12 cellular contexts compared by ENCODE assay signal in the genomic region with DNA sequence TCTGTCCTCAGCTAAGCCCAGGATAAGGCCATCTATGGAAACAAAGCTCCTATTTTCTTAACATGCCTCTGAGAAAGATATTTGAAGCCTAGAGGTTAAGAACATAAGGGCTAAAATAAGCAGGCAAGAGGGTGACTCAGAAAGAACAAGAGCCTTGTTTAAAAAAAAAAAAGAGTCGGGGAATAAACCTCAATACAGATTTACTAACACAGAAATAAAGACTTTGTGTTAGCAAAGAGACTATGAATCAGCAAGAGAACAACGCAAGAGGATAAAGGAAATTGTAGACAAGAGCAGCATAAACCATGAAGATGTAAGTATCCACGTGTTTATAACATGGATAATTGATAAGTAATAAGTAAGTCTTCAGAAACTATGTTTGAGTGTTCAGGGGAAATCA. TPM values are rescaled to one million over a fixed set of nuclear protein-coding genes. Genes with fewer than 3 reads are reported as not detected.
DNase-seq lines count a peak whose midpoint lies in the region; ATAC-seq and TF ChIP-seq lines count a peak whose summit lies in the region.
"Had no signal": no experiment of that assay in that cellular context is flagged by ENCODE, and none has a peak within 500 bp of the region (broad histone marks: within the 10 kb centered on the region; RNA-seq: fewer than 3 reads in every experiment).

No MANE protein-coding gene starts in this region.

- no peaks in the 10 kb centered on the region for H3K27me3 Mint-ChIP-seq in T-helper 1 cell treated with Interleukin-12 subunit alpha and Interleukin-12 subunit beta and Interleukin-4 antibody, amounts not matched to agents 30 μg/mL and 1 μg/mL, for 36 hours (ENCODE audit: low read depth)
- H3K27me3 Mint-ChIP-seq in T-helper 17 cell = no peaks in the 10 kb centered on the region
- no peaks in the 10 kb centered on the region for H3K27me3 Mint-ChIP-seq in stimulated activated memory B cell treated with anti-CD40 and anti-IgM and Interleukin-4, amounts not matched to agents 10 μg/mL and 1 μg/mL and 100 μg/mL, for 72 hours
- H3K27me3 Mint-ChIP-seq: B cell, IgD-negative memory B cell had no signal

- ATAC-seq in T-helper 17 cell (no peak), HG02588 (IDR thresholded peaks at IDR 0.05; ENCODE audit: unreplicated experiment) (no peak)
- no peak for ATAC-seq in stimulated activated memory B cell treated with anti-CD40 and anti-IgM and Interleukin-4, amounts not matched to agents 10 μg/mL and 1 μg/mL and 100 μg/mL, for 72 hours

- TF ChIP-seq EP300 in transverse colon (IDR thresholded peaks at IDR 0.05; ENCODE audit: low read depth) = no peak

- H4K20me1 ChIP-seq in fibroblast of lung (ENCODE audit: control insufficient read depth, extremely low read depth, insufficient read depth, low read length) = no peaks in the 10 kb centered on the region

- H3K4me1 ChIP-seq in fibroblast of lung (ENCODE audit: control insufficient read depth, extremely low read depth, insufficient read depth, low read length) (no peaks in the 10 kb centered on the region), transverse colon (peaks cover 10 to 38% (median 22%) of the 10 kb centered on the region in 4 donors)

- H3K4me3 ChIP-seq in fibroblast of lung (replicated peaks in 1 of 4; ENCODE audit: control extremely low read depth in 1 of 4, insufficient read depth in 1 of 4, low read depth in 3 of 4, low read length in 4 of 4) (no peak overlapping the region), transverse colon (no peak overlapping the region)

- H3K36me3 ChIP-seq in fibroblast of lung (ENCODE audit: control insufficient read depth, insufficient read depth, low read length) (no peaks in the 10 kb centered on the region), transverse colon (no peaks in the 10 kb centered on the region)

- no peak overlapping the region for H3K9ac ChIP-seq in fibroblast of lung (ENCODE audit: insufficient read depth, low read length)

- no peaks in the 10 kb centered on the region for H3K9me3 Mint-ChIP-seq in T-helper 1 cell treated with Interleukin-12 subunit alpha and Interleukin-12 subunit beta and Interleukin-4 antibody, amounts not matched to agents 30 μg/mL and 1 μg/mL, for 36 hours
- H3K9me3 Mint-ChIP-seq in stimulated activated memory B cell treated with anti-CD40 and anti-IgM and Interleukin-4, amounts not matched to agents 10 μg/mL and 1 μg/mL and 100 μg/mL, for 72 hours = peaks cover 4% of the 10 kb centered on the region
- H3K9me3 Mint-ChIP-seq: IgD-negative memory B cell had no signal

- no peak for TF ChIP-seq POLR2A in transverse colon (IDR thresholded peaks at IDR 0.05)

- in situ Hi-C loops in transverse colon (cut with MboI; ENCODE audit: low pct_ligation_motif_present in 1 of 4, low pct_unique_long_range_greater_than_20kb in 1 of 4, low sequenced_read_pairs in 3 of 4) = no loop called here

- no peak overlapping the region for H2AFZ ChIP-seq in fibroblast of lung (ENCODE audit: low read length)

- H3K4me1 Mint-ChIP-seq in T-helper 1 cell treated with Interleukin-12 subunit alpha and Interleukin-12 subunit beta and Interleukin-4 antibody, amounts not matched to agents 30 μg/mL and 1 μg/mL, for 36 hours (ENCODE audit: low read depth) = peaks cover 69% of the 10 kb centered on the region
- H3K4me1 Mint-ChIP-seq in T-helper 17 cell = peaks cover 56% of the 10 kb centered on the region
- H3K4me1 Mint-ChIP-seq in stimulated activated memory B cell treated with anti-CD40 and anti-IgM and Interleukin-4, amounts not matched to agents 10 μg/mL and 1 μg/mL and 100 μg/mL, for 72 hours = peaks cover 53% of the 10 kb centered on the region

- WGBS in transverse colon (ENCODE audit: low coverage in 1 of 2), 2 donors = 73 to 87% methylated on average over 3 of the region's 3 CpGs

- peak overlapping the region; percentile 46 for H3K27ac Mint-ChIP-seq in T-helper 1 cell treated with Interleukin-12 subunit alpha and Interleukin-12 subunit beta and Interleukin-4 antibody, amounts not matched to agents 30 μg/mL and 1 μg/mL, for 36 hours
- H3K27ac Mint-ChIP-seq in T-helper 17 cell = peak overlapping the region; percentile 93
- peak overlapping the region; percentile 70 for H3K27ac Mint-ChIP-seq in stimulated activated memory B cell treated with anti-CD40 and anti-IgM and Interleukin-4, amounts not matched to agents 10 μg/mL and 1 μg/mL and 100 μg/mL, for 72 hours
- H3K27ac Mint-ChIP-seq: B cell, IgD-negative memory B cell had no signal

- H3K36me3 Mint-ChIP-seq in T-helper 1 cell treated with Interleukin-12 subunit alpha and Interleukin-12 subunit beta and Interleukin-4 antibody, amounts not matched to agents 30 μg/mL and 1 μg/mL, for 36 hours (ENCODE audit: low read depth) = peaks cover 24% of the 10 kb centered on the region
- H3K36me3 Mint-ChIP-seq in T-helper 17 cell (ENCODE audit: low read depth) = peaks cover 5% of the 10 kb centered on the region
- peaks cover 13% of the 10 kb centered on the region for H3K36me3 Mint-ChIP-seq in stimulated activated memory B cell treated with anti-CD40 and anti-IgM and Interleukin-4, amounts not matched to agents 10 μg/mL and 1 μg/mL and 100 μg/mL, for 72 hours

- no peaks in the 10 kb centered on the region for H3K79me2 ChIP-seq in fibroblast of lung (ENCODE audit: control insufficient read depth, insufficient read depth, low read length)

- DNase-seq in T-helper 1 cell (no peak), T-helper 17 cell (no peak), fibroblast of lung (ENCODE audit: low read depth in 2 of 2) (peak; percentile 81 to 93), transverse colon (no peak)
- no peak for DNase-seq in stimulated activated naive CD4-positive, alpha-beta T cell (lab: John Stamatoyannopoulos, UW)
- DNase-seq: central memory CD4-positive, alpha-beta T cell had no signal

- no peak overlapping the region for H3K4me2 ChIP-seq in fibroblast of lung (ENCODE audit: extremely low read depth, insufficient read depth, low read length)

- intact Hi-C loops in transverse colon (cut with DNase I; ENCODE audit: low total_unique reads) = no loop called here

- no peak overlapping the region for H3K4me3 Mint-ChIP-seq in T-helper 1 cell treated with Interleukin-12 subunit alpha and Interleukin-12 subunit beta and Interleukin-4 antibody, amounts not matched to agents 30 μg/mL and 1 μg/mL, for 36 hours
- peak overlapping the region; percentile 53 for H3K4me3 Mint-ChIP-seq in T-helper 17 cell
- H3K4me3 Mint-ChIP-seq in stimulated activated memory B cell treated with anti-CD40 and anti-IgM and Interleukin-4, amounts not matched to agents 10 μg/mL and 1 μg/mL and 100 μg/mL, for 72 hours = no peak overlapping the region
- H3K4me3 Mint-ChIP-seq: B cell had no signal

- no peak for TF ChIP-seq CTCF in fibroblast of lung (conservative IDR thresholded peaks at IDR 0.05 in 1 of 2, IDR thresholded peaks at IDR 0.05 in 1 of 2; ENCODE audit: low read depth in 1 of 2, low read length in 2 of 2)
- no peak for TF ChIP-seq CTCF in transverse colon (IDR thresholded peaks at IDR 0.05)

- H3K9me3 ChIP-seq in T-helper 17 cell (ENCODE audit: control insufficient read depth, low read length, poor library complexity, severe bottlenecking) = no peaks in the 10 kb centered on the region
- H3K9me3 ChIP-seq in fibroblast of lung (ENCODE audit: control insufficient read depth, insufficient read depth, low read depth, low read length) = no peaks in the 10 kb centered on the region
- H3K9me3 ChIP-seq in transverse colon = no peaks in the 10 kb centered on the region

- no peaks in the 10 kb centered on the region for H3K27me3 ChIP-seq in fibroblast of lung (ENCODE audit: control insufficient read depth, insufficient read depth, low read length)
- H3K27me3 ChIP-seq in transverse colon = no peaks in the 10 kb centered on the region

- H3K27ac ChIP-seq in fibroblast of lung (ENCODE audit: insufficient read depth, low read length) (peak overlapping the region; percentile 1), transverse colon (peak overlapping the region in 1 of 4 donors; percentile 7)
- H3K27ac ChIP-seq: VCaP had no signal

RNA-seq across cellular contexts. Expression of gene RAB27A, which starts 36.0 kb away (rescaled TPM):
- total RNA-seq in T-helper 17 cell = 10 to 100 TPM; 27.1 to 31.4 TPM
- 10.3 and 14.4 TPM in 2 replicates for total RNA-seq in fibroblast of lung
- polyA plus RNA-seq in fibroblast of lung = 34.9 and 47.4 TPM in 2 replicates
- polyA plus RNA-seq in fibroblast of lung (2012) = 21.1 and 26.2 TPM in 2 replicates
- 5.1 and 5.7 TPM in 2 replicates for polyA minus RNA-seq in fibroblast of lung (ENCODE audit: low replicate concordance)
- total RNA-seq in transverse colon = 10 to 100 TPM in 3 of 4 donors, 1 to 10 TPM in 1; 9.4 to 65.7 (median 24.1) TPM

RNA-seq across cellular contexts. Expression of gene RSL24D1, which starts 56.8 kb away (rescaled TPM):
- total RNA-seq in T-helper 17 cell = 100 to 1,000 TPM; 120 TPM
- 117 and 127 TPM in 2 replicates for total RNA-seq in fibroblast of lung
- 54.4 and 56.8 TPM in 2 replicates for polyA plus RNA-seq in fibroblast of lung
- polyA plus RNA-seq in fibroblast of lung (2012) = 66.1 and 74.1 TPM in 2 replicates
- 2.2 and 2.4 TPM in 2 replicates for polyA minus RNA-seq in fibroblast of lung (ENCODE audit: low replicate concordance)
- total RNA-seq in transverse colon = 10 to 100 TPM; 10.1 to 65.3 (median 29.9) TPM

Comparison
In these comparisons a context has a peak if more than half of its experiments do, and no peak if none do; other contexts are left out.
1. DNase-seq: peak in fibroblast of lung (2 of 2); none in T-helper 1 cell (0 of 5), T-helper 17 cell (0 of 3), transverse colon (single experiment) and stimulated activated naive CD4-positive, alpha-beta T cell (0 of 6).
2. Peak in every context shown above with its lines, with median percentiles within 50 percentile points of each other: H3K27ac Mint-ChIP-seq.